1 cellular context compared by ENCODE assay signal in genomic region chr5:76342474-76342873, GRCh38.
TF ChIP-seq lines count a peak whose summit lies in the region.

No MANE protein-coding gene starts in this region.

TF ChIP-seq in H1, 55 proteins besides CTCF, POLR2A, EP300 and RAD21:
- TF ChIP-seq TAF7 (optimal IDR thresholded peaks at IDR 0.05; ENCODE audit: borderline replicate concordance, low read depth, low read length) (no peak), TEAD4 (IDR thresholded peaks at IDR 0.05; ENCODE audit: low read depth, low read length) (no peak), BACH1 (IDR thresholded peaks at IDR 0.05; ENCODE audit: low read length) (no peak), CBX8 (IDR thresholded peaks at IDR 0.05; ENCODE audit: borderline replicate concordance, low read depth, low read length) (no peak), TCF12 (IDR thresholded peaks at IDR 0.05; ENCODE audit: low read depth, low read length) (no peak), TBP (IDR thresholded peaks at IDR 0.05; ENCODE audit: low read depth, low read length) (no peak), KDM5A (IDR thresholded peaks at IDR 0.05; ENCODE audit: low read length) (no peak), HDAC6 (IDR thresholded peaks at IDR 0.05; ENCODE audit: low read depth, low read length) (no peak), JUND (IDR thresholded peaks at IDR 0.05; ENCODE audit: low read length) (no peak), RBBP5 (IDR thresholded peaks at IDR 0.05; ENCODE audit: borderline replicate concordance, low read depth, low read length) (no peak), RFX5 (IDR thresholded peaks at IDR 0.05; ENCODE audit: borderline replicate concordance, low read depth, low read length) (no peak), BCL11A (IDR thresholded peaks at IDR 0.05; ENCODE audit: low read depth in 2 of 2, low read length in 2 of 2) (no peak), NANOG (IDR thresholded peaks at IDR 0.05; ENCODE audit: insufficient read depth, low read depth, low read length, poor library complexity, severe bottlenecking) (no peak), SRF (IDR thresholded peaks at IDR 0.05; ENCODE audit: low read depth, low read length) (no peak), GTF2F1 (IDR thresholded peaks at IDR 0.05; ENCODE audit: borderline replicate concordance, low read depth, low read length) (no peak)
TF ChIP-seq in H1: peak in this region for 0.
